8 cellular contexts compared by ENCODE assay signal in genomic region chr7:43758861-43759683, GRCh38. TPM values are rescaled to one million over a fixed set of nuclear protein-coding genes. Genes with fewer than 3 reads are reported as not detected.
A peak's percentile ranks its signal among the peaks of the same experiment; 100 is the strongest.
DNase-seq lines count a peak whose midpoint lies in the region; ATAC-seq and TF ChIP-seq lines count a peak whose summit lies in the region.

No MANE protein-coding gene starts in this region.

- peaks cover 16% of the 10 kb centered on the region for H3K27me3 Mint-ChIP-seq in activated T-cell treated with anti-CD3 and anti-CD28 coated beads, Interleukin-2, amount 50 U/mL, for 72 hours (ENCODE audit: low read depth)
- H3K27me3 Mint-ChIP-seq in nephron (ENCODE audit: low read depth) = peaks cover 16% of the 10 kb centered on the region

- H3K36me3 Mint-ChIP-seq in activated T-cell treated with anti-CD3 and anti-CD28 coated beads, Interleukin-2, amount 50 U/mL, for 72 hours (ENCODE audit: insufficient read depth in 2 of 2) = peaks cover 0 to 4% of the 10 kb centered on the region in 2 donors
- no peaks in the 10 kb centered on the region for H3K36me3 Mint-ChIP-seq in nephron (ENCODE audit: low read depth)

- peaks cover 59% of the 10 kb centered on the region for H3K4me1 Mint-ChIP-seq in activated T-cell treated with anti-CD3 and anti-CD28 coated beads, Interleukin-2, amount 50 U/mL, for 72 hours (ENCODE audit: low read depth)
- peaks cover 38% of the 10 kb centered on the region for H3K4me1 Mint-ChIP-seq in nephron

- H3K4me3 ChIP-seq in fibroblast of mammary gland (ENCODE audit: control insufficient read depth, low read depth, low read length) (peak overlapping the region; percentile 70), transverse colon (peak overlapping the region; percentile 69 to 85 (median 73))

- no peaks in the 10 kb centered on the region for H3K36me3 ChIP-seq in transverse colon

- H3K4me3 Mint-ChIP-seq in activated T-cell treated with anti-CD3 and anti-CD28 coated beads, Interleukin-2, amount 50 U/mL, for 72 hours = peak overlapping the region; percentile 79
- peak overlapping the region; percentile 82 to 96 (median 92) for H3K4me3 Mint-ChIP-seq in nephron

- peak; percentile 68 for ATAC-seq in HG02642 (IDR thresholded peaks at IDR 0.05; ENCODE audit: poor library complexity, unreplicated experiment)
- peak; percentile 72 for ATAC-seq in activated T-cell treated with anti-CD3 and anti-CD28 coated beads, Interleukin-2, amount 50 U/mL, for 72 hours (replicated peaks in 1 of 2)

- peak overlapping the region; percentile 78 to 84 (median 82) for H3K27ac ChIP-seq in transverse colon

- in situ Hi-C loops in transverse colon (cut with MboI; ENCODE audit: low pct_ligation_motif_present in 1 of 4, low pct_unique_long_range_greater_than_20kb in 1 of 4, low sequenced_read_pairs in 3 of 4) = no loop called here

- WGBS in transverse colon (ENCODE audit: low coverage in 1 of 2), 2 donors = 9 to 50% methylated on average over 6 to 36 of the region's 51 CpGs

- DNase-seq in NOMO-1 (lab: John Stamatoyannopoulos, UW; ENCODE audit: unreplicated experiment in 2 of 2) = peak; percentile 24 to 36
- DNase-seq in NOMO-1 treated with DMSO at 0.1 percent for 48 hours (lab: John Stamatoyannopoulos, UW; ENCODE audit: unreplicated experiment) = no peak
- peak; percentile 60 for DNase-seq in NCI-H748 (lab: John Stamatoyannopoulos, UW; ENCODE audit: unreplicated experiment)
- peak; percentile 50 to 58 for DNase-seq in activated T-cell treated with anti-CD3 and anti-CD28 coated beads, Interleukin-2, amount 50 U/mL, for 72 hours
- no peak for DNase-seq in fibroblast of mammary gland (ENCODE audit: low read depth)
- DNase-seq in transverse colon = peak; percentile 32

- no peaks in the 10 kb centered on the region for H3K9me3 ChIP-seq in transverse colon

- H3K27ac Mint-ChIP-seq in activated T-cell treated with anti-CD3 and anti-CD28 coated beads, Interleukin-2, amount 50 U/mL, for 72 hours = peak overlapping the region; percentile 17
- peak overlapping the region; percentile 63 to 87 (median 86) for H3K27ac Mint-ChIP-seq in nephron

- no peaks in the 10 kb centered on the region for H3K9me3 Mint-ChIP-seq in activated T-cell treated with anti-CD3 and anti-CD28 coated beads, Interleukin-2, amount 50 U/mL, for 72 hours
- H3K9me3 Mint-ChIP-seq in nephron = no peaks in the 10 kb centered on the region

- no peak for TF ChIP-seq POLR2A in transverse colon (IDR thresholded peaks at IDR 0.05)

- H3K27me3 ChIP-seq in transverse colon = no peaks in the 10 kb centered on the region

- no peak for TF ChIP-seq EP300 in transverse colon (IDR thresholded peaks at IDR 0.05; ENCODE audit: low read depth)

- TF ChIP-seq CTCF in fibroblast of mammary gland (conservative IDR thresholded peaks at IDR 0.05; ENCODE audit: control insufficient read depth, insufficient read depth, low read depth, low read length) (no peak), nephron (IDR thresholded peaks at IDR 0.05; ENCODE audit: unreplicated experiment in 3 of 3) (no peak), transverse colon (IDR thresholded peaks at IDR 0.05) (no peak)

- intact Hi-C loops in transverse colon (cut with DNase I; ENCODE audit: low total_unique reads) = no loop called here

- peaks cover 0 to 19% (median 8%) of the 10 kb centered on the region in 4 donors for H3K4me1 ChIP-seq in transverse colon

RNA-seq across cellular contexts. Expression of gene BLVRA, which starts 0.6 kb away (rescaled TPM):
- 10 to 100 TPM; 29.8 to 36.1 TPM for total RNA-seq in activated T-cell treated with anti-CD3 and anti-CD28 coated beads, Interleukin-2, amount 50 U/mL, for 72 hours
- total RNA-seq in transverse colon = 100 to 1,000 TPM in 1 of 4 donors, 10 to 100 TPM in 2, 1 to 10 TPM in 1; 1.5 to 119 (median 15.9) TPM

RNA-seq across cellular contexts. Expression of gene COA1, which starts 29.7 kb away (rescaled TPM):
- 100 to 1,000 TPM in 1 of 2 donors, 10 to 100 TPM in 1; 85.4 to 106 TPM for total RNA-seq in activated T-cell treated with anti-CD3 and anti-CD28 coated beads, Interleukin-2, amount 50 U/mL, for 72 hours
- total RNA-seq in transverse colon = 10 to 100 TPM; 31.8 to 53.2 (median 39.8) TPM

Comparison
In these comparisons a context has a peak if more than half of its experiments do, and no peak if none do; other contexts are left out.
1. DNase-seq: peak in NOMO-1 (2 of 2), NCI-H748 (single experiment), activated T-cell treated with anti-CD3 and anti-CD28 coated beads, Interleukin-2, amount 50 U/mL, for 72 hours (2 of 2) and transverse colon (single experiment); none in NOMO-1 treated with DMSO at 0.1 percent for 48 hours (single experiment) and fibroblast of mammary gland (single experiment).